Comparison of ENCODE assay signal across 8 cellular contexts in genomic region chr7:66628361-66629221, GRCh38. TPM values are rescaled to one million over a fixed set of nuclear protein-coding genes. Genes with fewer than 3 reads are reported as not detected.
A peak's percentile ranks its signal among the peaks of the same experiment; 100 is the strongest.
DNase-seq lines count a peak whose midpoint lies in the region; ATAC-seq and TF ChIP-seq lines count a peak whose summit lies in the region.

TSS of gene KCTD7 (plus strand) at chr7:66628881. CDS start at chr7:66629065, 184 bp downstream.

- no peaks in the 10 kb centered on the region for H3K79me2 ChIP-seq in KMS-11 (ENCODE audit: insufficient read depth, low read depth)

- DNase-seq in DMS79 (lab: John Stamatoyannopoulos, UW): peak; percentile 91
- peak; percentile 84 for DNase-seq in Panc1 (ENCODE audit: low read depth, low spot score)
- DNase-seq in activated T-cell treated with anti-CD3 and anti-CD28 coated beads, Interleukin-2, amount 50 U/mL, for 48 hours: peak; percentile 94 to 97
- DNase-seq in stimulated activated CD8-positive, alpha-beta memory T cell treated with anti-CD3 and anti-CD28 coated beads, Interleukin-7, amount 100 ng/mL, for 24 hours (ENCODE audit: low read depth): peak; percentile 83

- H3K27me3 ChIP-seq in KMS-11 (ENCODE audit: insufficient read depth, low read depth) (0 out of 2 replicates have a peak, but pooled peaks cover 2% of the 10 kb centered on the region), Panc1 (ENCODE audit: control insufficient read depth, insufficient read depth, low read length) (no peaks in the 10 kb centered on the region), muscle layer of duodenum (ENCODE audit: low read depth, low read length) (no peaks in the 10 kb centered on the region)

- H3K4me3 ChIP-seq in KMS-11 (IDR thresholded peaks at IDR 0.05; ENCODE audit: insufficient read depth, low read depth, low read length): no peak within 1 kb of the TSS
- H3K4me3 ChIP-seq in Panc1 (ENCODE audit: low read depth in 2 of 2, low read length in 2 of 2): peak within 1 kb of the TSS; percentile 75 to 83
- H3K4me3 ChIP-seq in muscle layer of duodenum (ENCODE audit: low read depth in 1 of 2, low read length in 2 of 2): peak within 1 kb of the TSS; percentile 67 to 72

- POLR2A ChIA-PET in Panc1 (lab: Charles Lee): interaction anchor here (0.6 to 0.7 kb wide), 3 partner anchors 58 to 386 kb away, joined by 3 to 7 read pairs (median 4); no protein-coding TSS in a partner anchor

- H3K4me2 ChIP-seq in KMS-11: peak within 1 kb of the TSS; percentile 82

- in situ Hi-C loops in Panc1 (cut with HindIII; ENCODE audit: low pct_unique_long_range_greater_than_20kb, low sequenced_read_pairs): no loop called here

- H4K20me1 ChIP-seq in KMS-11 (ENCODE audit: insufficient read depth): no peaks in the 10 kb centered on the region

- peak within 1 kb of the TSS; percentile 28; the same call in 1 of the 2 replicates for H3K9ac ChIP-seq in KMS-11

- intact Hi-C loops in Panc1 (cut with micrococcal nuclease; ENCODE audit: unreplicated experiment): no loop called here

- CTCF ChIA-PET in Panc1 (lab: Charles Lee): no interaction called here

- H2AFZ ChIP-seq in KMS-11 (ENCODE audit: low read depth): peak within 1 kb of the TSS; percentile 100

- peak; percentile 77 for ATAC-seq in GM21786 (IDR thresholded peaks at IDR 0.05; ENCODE audit: unreplicated experiment)
- ATAC-seq in Panc1: peak; percentile 97
- peak; percentile 98 for ATAC-seq in esophagus mucosa

- H3K36me3 ChIP-seq in KMS-11 (ENCODE audit: insufficient read depth) (no peaks in the 10 kb centered on the region), Panc1 (ENCODE audit: control insufficient read depth, insufficient read depth, low read length) (no peaks in the 10 kb centered on the region), muscle layer of duodenum (ENCODE audit: control insufficient read depth in 1 of 2, insufficient read depth in 2 of 2, low read length in 2 of 2) (peaks cover 0 to 3% of the 10 kb centered on the region in 2 donors)

- 0 out of 2 replicates have a peak within 1 kb of the TSS, but pooled peaks have one; percentile 24 for H3K27ac ChIP-seq in KMS-11
- peak within 1 kb of the TSS; percentile 89 for H3K27ac ChIP-seq in Panc1 (ENCODE audit: low read length)
- H3K27ac ChIP-seq in muscle layer of duodenum (ENCODE audit: low read length): peak within 1 kb of the TSS; percentile 90

- H3K9me3 ChIP-seq in Panc1 (ENCODE audit: control insufficient read depth, insufficient read depth, low read depth, low read length): no peaks in the 10 kb centered on the region
- no peaks in the 10 kb centered on the region for H3K9me3 ChIP-seq in muscle layer of duodenum (ENCODE audit: control insufficient read depth in 1 of 2, low read length in 2 of 2)

- H3K4me1 ChIP-seq in KMS-11 (ENCODE audit: low read depth, poor library complexity, severe bottlenecking) (peaks cover 39% of the 10 kb centered on the region), Panc1 (ENCODE audit: control insufficient read depth, insufficient read depth, low read length) (peaks cover 4% of the 10 kb centered on the region; the same call in 1 of the 2 replicates), muscle layer of duodenum (ENCODE audit: control insufficient read depth in 1 of 2, insufficient read depth in 2 of 2, low read length in 2 of 2) (peaks cover 0 to 19% of the 10 kb centered on the region in 2 donors)

- TF ChIP-seq CTCF in KMS-11 (conservative IDR thresholded peaks at IDR 0.05; ENCODE audit: low read depth, low read length) (no peak), Panc1 (IDR thresholded peaks at IDR 0.05) (no peak)

- no TSS peak for BruUV-seq in Panc1 (replicated peaks; lab: Mats Ljungman, UMichigan)

RNA-seq across cellular contexts. Expression of gene KCTD7, which starts in this region (rescaled TPM):
- 28.0 TPM for total RNA-seq in Panc1 (2021; ENCODE audit: unreplicated experiment)
- 22.4 TPM for polyA plus RNA-seq in Panc1 (2012; ENCODE audit: insufficient read length)
- 2.1 TPM for total RNA-seq in esophagus mucosa

Comparison
In these comparisons a context has a peak if more than half of its experiments do, and no peak if none do; other contexts are left out.
1. H3K27ac ChIP-seq: peak in every context shown above with its lines; median percentile 90 in muscle layer of duodenum; 89 in Panc1; 24 in KMS-11.